Comparison of ENCODE assay signal across 1 cellular context in genomic region chr5:143758750-143759149, GRCh38.
TF ChIP-seq lines count a peak whose summit lies in the region.

No MANE protein-coding gene starts in this region.

TF ChIP-seq in GM12878, 131 proteins besides CTCF, POLR2A, EP300 and RAD21 (continued from another document and continues in another):
- TF ChIP-seq TCF3 (IDR thresholded peaks at IDR 0.05; ENCODE audit: borderline replicate concordance, insufficient read depth, low read depth, low read length) (0 out of 2 replicates have a peak, but pooled peaks have one; percentile 47), POU2F2 (IDR thresholded peaks at IDR 0.05; ENCODE audit: borderline replicate concordance, low read depth, low read length) (peak; percentile 38; the same call in 1 of the 3 replicates), MTA2 (IDR thresholded peaks at IDR 0.05; ENCODE audit: low read depth) (peak; percentile 62; the same call in 1 of the 2 replicates), HDGF (IDR thresholded peaks at IDR 0.05) (no peak), RELA (IDR thresholded peaks at IDR 0.05; ENCODE audit: borderline replicate concordance, partially characterized antibody) (no peak), ATF3 (IDR thresholded peaks at IDR 0.05; ENCODE audit: borderline replicate concordance, extremely low read depth, low read depth, low read length) (no peak), MLLT1 (IDR thresholded peaks at IDR 0.05) (no peak), ZZZ3 (IDR thresholded peaks at IDR 0.05; ENCODE audit: control insufficient read depth, insufficient read length, low read depth) (no peak), PML (IDR thresholded peaks at IDR 0.05; ENCODE audit: low read length) (no peak), BHLHE40 (IDR thresholded peaks at IDR 0.05; ENCODE audit: borderline replicate concordance in 1 of 2, low read depth in 2 of 2, low read length in 1 of 2) (peak; percentile 82 to 86), E2F4 (IDR thresholded peaks at IDR 0.05; ENCODE audit: low read depth, low read length) (no peak), ZNF592 (IDR thresholded peaks at IDR 0.05) (no peak), EED (IDR thresholded peaks at IDR 0.05; ENCODE audit: low read depth) (peak; percentile 91), IRF4 (IDR thresholded peaks at IDR 0.05; ENCODE audit: low read depth, low read length) (peak; percentile 76; the same call in 1 of the 2 replicates), NRF1 (conservative IDR thresholded peaks at IDR 0.05; ENCODE audit: low read depth, low read length) (no peak), E2F8 (IDR thresholded peaks at IDR 0.05; ENCODE audit: low read depth, partially characterized antibody) (no peak), HCFC1 (IDR thresholded peaks at IDR 0.05; ENCODE audit: low read length) (no peak), BCLAF1 (IDR thresholded peaks at IDR 0.05) (no peak), TCF7 (IDR thresholded peaks at IDR 0.05; ENCODE audit: borderline replicate concordance) (peak; percentile 41; the same call in 1 of the 2 replicates), FOXM1 (IDR thresholded peaks at IDR 0.05; ENCODE audit: low read depth, low read length) (peak; percentile 97), ZNF24 (IDR thresholded peaks at IDR 0.05) (no peak), MYB (IDR thresholded peaks at IDR 0.05; ENCODE audit: borderline replicate concordance, low read depth, low read length) (no peak), SMARCA5 (IDR thresholded peaks at IDR 0.05) (no peak), REST (IDR thresholded peaks at IDR 0.05; ENCODE audit: low read depth, low read length) (no peak), MXI1 (IDR thresholded peaks at IDR 0.05; ENCODE audit: low read depth, low read length) (no peak), ZBED1 (IDR thresholded peaks at IDR 0.05; ENCODE audit: borderline replicate concordance) (peak; percentile 84; the same call in 1 of the 2 replicates), TARDBP (IDR thresholded peaks at IDR 0.05; ENCODE audit: borderline replicate concordance) (no peak), CHD1 (IDR thresholded peaks at IDR 0.05; ENCODE audit: low read depth, low read length) (no peak), E4F1 (IDR thresholded peaks at IDR 0.05; ENCODE audit: borderline replicate concordance, partially characterized antibody) (no peak), BCL3 (IDR thresholded peaks at IDR 0.05; ENCODE audit: borderline replicate concordance, insufficient read depth, low read depth, low read length, poor library complexity, severe bottlenecking) (no peak), CREM (IDR thresholded peaks at IDR 0.05; ENCODE audit: low read depth) (peak; percentile 90), NR2F1 (conservative IDR thresholded peaks at IDR 0.05) (no peak), RCOR1 (conservative IDR thresholded peaks at IDR 0.05; ENCODE audit: low read depth, low read length) (no peak), RUNX3 (IDR thresholded peaks at IDR 0.05; ENCODE audit: low read length) (peak; percentile 93)
